In the genomic region with DNA sequence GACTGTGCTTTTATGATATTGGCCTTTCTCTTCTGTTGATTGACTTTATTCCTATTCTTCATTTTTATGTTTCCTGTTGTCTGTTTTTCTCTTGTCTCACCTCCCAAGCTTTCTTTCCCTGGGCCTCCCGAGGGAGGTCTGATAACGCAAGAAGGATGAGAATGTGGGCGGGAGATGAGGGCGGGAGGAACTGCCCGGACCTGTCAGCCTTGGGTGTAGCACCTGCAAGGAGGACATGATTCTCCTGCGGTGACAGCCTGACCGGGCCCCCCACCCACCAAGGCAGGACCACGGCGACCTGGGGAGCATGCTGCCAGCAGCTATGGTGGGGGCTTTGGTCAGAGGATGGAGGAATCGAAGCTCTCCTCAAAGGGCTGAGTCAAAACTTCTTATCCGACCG, we compare ENCODE assay signal across 14 cellular contexts.
DNase-seq lines count a peak whose midpoint lies in the region.
"Had no signal": no experiment of that assay in that cellular context is flagged by ENCODE, and none has a peak within 500 bp of the region (broad histone marks: within the 10 kb centered on the region; RNA-seq: fewer than 3 reads in every experiment).

No MANE protein-coding gene starts in this region.

- no peaks in the 10 kb centered on the region for H3K36me3 ChIP-seq in BLaER1 treated with 17β-estradiol and CSF1 and Interleukin-3, amounts not matched to agents 10 nM and 100 nM
- H3K36me3 ChIP-seq: HAP-1, upper lobe of left lung had no signal

- H3K4me3 ChIP-seq in BLaER1 treated with 17β-estradiol and CSF1 and Interleukin-3, amounts not matched to agents 10 nM and 100 nM = peak overlapping the region in 2 of 10 experiments; percentile 14 to 46; a peak in 2 of 20 replicates
- H3K4me3 ChIP-seq in skin epidermis = peak overlapping the region in 2 of 7 experiments; percentile 15 to 21
- H3K4me3 ChIP-seq: HAP-1, upper lobe of left lung had no signal

- peaks cover 0 to 94% (median 0%) of the 10 kb centered on the region in 11 experiments; a peak in 7 of 22 replicates for H3K27me3 ChIP-seq in BLaER1 treated with 17β-estradiol and CSF1 and Interleukin-3, amounts not matched to agents 10 nM and 100 nM
- H3K27me3 ChIP-seq: upper lobe of left lung had no signal

- peaks cover 0 to 6% (median 0%) of the 10 kb centered on the region in 11 experiments; a peak in 1 of 22 replicates for H4K20me1 ChIP-seq in BLaER1 treated with 17β-estradiol and CSF1 and Interleukin-3, amounts not matched to agents 10 nM and 100 nM

- H3K9ac ChIP-seq in BLaER1 treated with 17β-estradiol and CSF1 and Interleukin-3, amounts not matched to agents 10 nM and 100 nM = peak overlapping the region in 2 of 11 experiments; percentile 15 to 39; a peak in 2 of 22 replicates

- peaks cover 50 to 100% (median 94%) of the 10 kb centered on the region in 10 experiments for H3K4me1 ChIP-seq in BLaER1 treated with 17β-estradiol and CSF1 and Interleukin-3, amounts not matched to agents 10 nM and 100 nM

- H3K27ac ChIP-seq in BLaER1 treated with 17β-estradiol and CSF1 and Interleukin-3, amounts not matched to agents 10 nM and 100 nM = peak overlapping the region in 3 of 11 experiments; percentile 44 to 90 (median 79); a peak in 6 of 22 replicates
- peak overlapping the region in 15 of 21 experiments; percentile 1 to 75 (median 48) for H3K27ac ChIP-seq in skin epidermis

- H3K9me3 ChIP-seq in BLaER1 treated with 17β-estradiol and CSF1 and Interleukin-3, amounts not matched to agents 10 nM and 100 nM (replicated peaks in 1 of 11) = no peaks in the 10 kb centered on the region
- H3K9me3 ChIP-seq: HAP-1, upper lobe of left lung had no signal

- peak; percentile 28 for DNase-seq in LoVo (ENCODE audit: low spot score)
- peak; percentile 34 for DNase-seq in iPS-NIHi7 (ENCODE audit: extremely low spot score)
- DNase-seq in hepatic stellate cell (ENCODE audit: low spot score) = no peak
- no peak for DNase-seq in hypothalamus (lab: John Stamatoyannopoulos, UW)
- DNase-seq in NCI-H748 treated with DMSO at 0.1 percent for 48 hours (lab: John Stamatoyannopoulos, UW) = no peak
- DNase-seq: COR-L47, cortex of kidney, mesenchymal stem cell, NCI-H2081 treated with DMSO at 0.1 percent for 48 hours, SIG-M5 had no signal

- H3K4me2 ChIP-seq in BLaER1 treated with 17β-estradiol and CSF1 and Interleukin-3, amounts not matched to agents 10 nM and 100 nM = peak overlapping the region in 9 of 11 experiments; percentile 24 to 92 (median 84); a peak in 18 of 22 replicates

Comparison
In these comparisons a context has a peak if more than half of its experiments do, and no peak if none do; other contexts are left out.
1. DNase-seq: peak in LoVo (single experiment) and iPS-NIHi7 (single experiment); none in hepatic stellate cell (single experiment), hypothalamus (0 of 51) and NCI-H748 treated with DMSO at 0.1 percent for 48 hours (single experiment).